In genomic region chr2:78999410-78999809, GRCh38 we compare ENCODE assay signal across 1 cellular context.
TF ChIP-seq lines count a peak whose summit lies in the region.

No MANE protein-coding gene starts in this region.

TF ChIP-seq in A549, 52 proteins besides CTCF, POLR2A, EP300 and RAD21 (continued from another document):
- no peak for TF ChIP-seq REST (IDR thresholded peaks at IDR 0.05)
- no peak for TF ChIP-seq POLR2AphosphoS2 (conservative IDR thresholded peaks at IDR 0.05; ENCODE audit: low read length)
- TF ChIP-seq BCL3 (IDR thresholded peaks at IDR 0.05) = no peak
- TF ChIP-seq NFE2L2 (conservative IDR thresholded peaks at IDR 0.05; ENCODE audit: low read length) = no peak
